ENCODE assay signal across 8 cellular contexts in the genomic region with DNA sequence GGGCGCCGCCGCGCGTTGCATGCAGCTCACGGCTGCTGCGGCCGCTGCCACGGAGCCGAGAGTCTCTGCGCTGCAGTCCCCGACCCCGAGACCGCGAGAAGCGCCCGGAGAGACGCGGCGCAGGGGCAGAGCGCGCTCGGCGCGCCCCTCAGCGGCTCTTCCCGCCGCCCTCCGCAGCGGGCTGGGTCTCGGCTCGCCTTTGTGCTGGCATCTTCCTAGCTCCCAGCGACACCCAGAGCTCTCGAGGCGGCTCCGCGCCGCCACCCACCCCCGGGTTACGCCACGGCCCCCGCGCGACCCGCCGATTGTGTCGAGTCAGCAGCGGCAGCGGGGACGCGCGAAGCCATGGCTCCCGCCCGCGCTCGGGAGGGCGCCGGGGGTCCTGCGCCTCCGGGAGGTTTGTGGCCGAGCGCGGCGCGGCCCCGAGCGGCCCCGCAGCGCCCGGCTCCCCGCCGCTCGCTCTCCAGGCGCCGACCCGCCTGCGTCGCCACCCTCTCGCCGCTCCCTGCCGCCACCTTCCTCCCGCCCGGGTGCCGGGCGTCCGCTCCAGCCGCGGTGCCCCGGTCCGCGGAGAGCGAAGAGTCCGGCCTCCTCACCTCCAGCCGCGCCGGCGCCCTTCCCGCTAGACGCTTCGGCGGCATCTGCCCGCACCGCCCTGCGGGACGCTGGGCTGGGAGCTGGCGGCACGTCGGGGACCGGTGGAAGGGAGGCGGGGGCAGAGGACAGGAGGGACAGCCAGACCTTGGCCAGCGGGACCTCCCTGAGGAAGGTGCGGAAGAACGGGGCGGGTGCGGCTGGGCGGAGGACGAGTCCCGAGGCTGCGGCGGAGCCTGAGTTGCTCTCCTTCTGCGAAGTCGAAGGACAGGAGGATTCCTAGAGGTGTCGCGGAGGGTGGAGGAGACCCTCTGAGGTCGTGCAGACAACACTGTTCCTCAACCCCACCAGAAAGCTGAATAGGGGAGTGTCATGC. TPM values are rescaled to one million over a fixed set of nuclear protein-coding genes. Genes with fewer than 3 reads are reported as not detected.
A peak's percentile ranks its signal among the peaks of the same experiment; 100 is the strongest.
DNase-seq lines count a peak whose midpoint lies in the region; ATAC-seq and TF ChIP-seq lines count a peak whose summit lies in the region.

HECW2 (minus strand) TSS at position 643 of the 970 bp plus-strand sequence.

- H3K9me3 Mint-ChIP-seq in activated naive CD8-positive, alpha-beta T cell treated with anti-CD3 and anti-CD28 coated beads for 36 hours: no peaks in the 10 kb centered on the region

- H3K36me3 Mint-ChIP-seq in activated naive CD8-positive, alpha-beta T cell treated with anti-CD3 and anti-CD28 coated beads for 36 hours: no peaks in the 10 kb centered on the region

- H3K4me1 Mint-ChIP-seq in activated naive CD8-positive, alpha-beta T cell treated with anti-CD3 and anti-CD28 coated beads for 36 hours: peaks cover 6% of the 10 kb centered on the region

- peaks cover 75% of the 10 kb centered on the region for H3K27me3 Mint-ChIP-seq in activated naive CD8-positive, alpha-beta T cell treated with anti-CD3 and anti-CD28 coated beads for 36 hours

- intact Hi-C loops in Right ventricle myocardium inferior (cut with DNase I): loop anchor here (2.0 to 5.0 kb wide), 3 partner anchors 56 to 301 kb away; no protein-coding TSS in a partner anchor

- peak within 1 kb of the TSS; percentile 69 for H3K4me3 Mint-ChIP-seq in activated naive CD8-positive, alpha-beta T cell treated with anti-CD3 and anti-CD28 coated beads for 36 hours

- H3K27ac Mint-ChIP-seq in activated naive CD8-positive, alpha-beta T cell treated with anti-CD3 and anti-CD28 coated beads for 36 hours: no peak within 1 kb of the TSS

- DNase-seq in activated gamma-delta T cell (lab: John Stamatoyannopoulos, UW) (peak; percentile 11), activated gamma-delta T cell treated with Interleukin-2 at 50 U/mL for 16 hours (no peak), NCI-H1930 (lab: John Stamatoyannopoulos, UW) (peak; percentile 62 to 65), Right ventricle myocardium inferior (ENCODE audit: missing footprints) (peak; percentile 69), omental fat pad (ENCODE audit: low spot score) (no peak), NAMALWA (ENCODE audit: low spot score) (no peak)
- peak; percentile 40 for DNase-seq in activated naive CD8-positive, alpha-beta T cell treated with anti-CD3 and anti-CD28 coated beads for 36 hours

- peak; percentile 62 for ATAC-seq in HG02623 (IDR thresholded peaks at IDR 0.05; ENCODE audit: unreplicated experiment)
- peak; percentile 79 for ATAC-seq in Right ventricle myocardium inferior
- ATAC-seq in omental fat pad (ENCODE audit: low FRiP score): no peak

- no peak for TF ChIP-seq CTCF in omental fat pad (IDR thresholded peaks at IDR 0.05)

RNA-seq across cellular contexts. Expression of gene HECW2, which starts in this region (rescaled TPM):
- total RNA-seq in activated naive CD8-positive, alpha-beta T cell treated with anti-CD3 and anti-CD28 coated beads for 36 hours: 1 to 10 TPM; 1.3 to 1.8 TPM
- 34.7 TPM for total RNA-seq in Right ventricle myocardium inferior
- 10 to 100 TPM in 3 of 4 donors, 1 to 10 TPM in 1; 8.5 to 52.6 (median 34.6) TPM for total RNA-seq in omental fat pad

Comparison
In these comparisons a context has a peak if more than half of its experiments do, and no peak if none do; other contexts are left out.
1. DNase-seq: peak in activated gamma-delta T cell (single experiment), NCI-H1930 (2 of 2), activated naive CD8-positive, alpha-beta T cell treated with anti-CD3 and anti-CD28 coated beads for 36 hours (single experiment) and Right ventricle myocardium inferior (single experiment); none in activated gamma-delta T cell treated with Interleukin-2 at 50 U/mL for 16 hours (single experiment), omental fat pad (single experiment) and NAMALWA (single experiment).